In the genomic region with DNA sequence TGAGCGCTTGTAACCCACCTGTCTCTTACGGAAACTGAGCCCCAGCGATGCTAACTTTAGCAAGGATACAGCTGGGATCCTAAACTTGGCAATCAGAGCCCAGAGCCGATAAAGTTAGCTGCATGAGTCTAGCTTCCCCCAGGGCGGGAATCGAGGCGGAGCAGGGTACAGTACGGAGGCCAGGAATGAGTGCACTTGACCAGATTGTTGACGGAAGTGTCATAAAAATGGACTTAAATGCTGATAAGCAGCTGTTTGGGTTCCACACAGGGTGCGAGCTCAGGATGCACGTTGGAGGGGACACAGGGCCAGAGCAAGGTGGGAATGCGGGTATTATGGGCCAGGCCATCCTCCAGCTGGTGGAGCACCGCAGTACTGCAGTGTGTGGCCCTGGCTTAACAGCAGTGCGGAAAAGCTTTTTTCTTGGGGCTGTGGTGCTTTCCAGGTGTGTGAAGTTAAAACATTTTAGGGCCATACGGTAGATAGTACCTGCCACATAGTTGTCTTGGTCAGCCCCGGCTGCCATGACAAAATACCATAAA, we compare ENCODE assay signal across 8 cellular contexts. TPM values are rescaled to one million over a fixed set of nuclear protein-coding genes. Genes with fewer than 3 reads are reported as not detected.
DNase-seq lines count a peak whose midpoint lies in the region; ATAC-seq, FAIRE-seq and TF ChIP-seq lines count a peak whose summit lies in the region.
"Not testable (repeated sequence)": the region's sequence is repeated elsewhere in the genome, so short reads cannot be mapped to it uniquely, and the experiment has no call there.

No MANE protein-coding gene starts in this region.

- peaks cover 17% of the 10 kb centered on the region for H3K79me2 ChIP-seq in keratinocyte (ENCODE audit: control insufficient read depth, insufficient read depth, low read length)

- ATAC-seq in GM19328 (IDR thresholded peaks at IDR 0.05; ENCODE audit: unreplicated experiment) (peak; percentile 28), HG02973 (IDR thresholded peaks at IDR 0.05; ENCODE audit: unreplicated experiment) (peak; percentile 56)

- H3K4me1 Mint-ChIP-seq in chondrocyte (ENCODE audit: low read depth) = peaks cover 36% of the 10 kb centered on the region

- peak overlapping the region; percentile 91 for H3K4me2 ChIP-seq in keratinocyte (ENCODE audit: control insufficient read depth, extremely low read depth, insufficient read depth, low read depth, low read length)

- H3K4me1 ChIP-seq in BE2C; keratinocyte (ENCODE audit: control insufficient read depth, extremely low read depth, insufficient read depth, low read length): not testable (repeated sequence)
- peaks cover 0 to 15% (median 8%) of the 10 kb centered on the region in 4 donors for H3K4me1 ChIP-seq in sigmoid colon

- H3K9me3 ChIP-seq in BE2C; WERI-Rb-1 (ENCODE audit: severe bottlenecking); keratinocyte (ENCODE audit: control insufficient read depth, low read depth, low read length); sigmoid colon: not testable (repeated sequence)

- not testable (repeated sequence) for H4K20me1 ChIP-seq in keratinocyte (ENCODE audit: control insufficient read depth, extremely low read depth, insufficient read depth, low read length)

- TF ChIP-seq CTCF in BE2C (IDR thresholded peaks at IDR 0.05; ENCODE audit: low read depth, low read length) = peak; percentile 34
- TF ChIP-seq CTCF in WERI-Rb-1 (IDR thresholded peaks at IDR 0.05; ENCODE audit: low read depth, low read length) = peak; percentile 37
- peak; percentile 73 for TF ChIP-seq CTCF in chondrocyte (IDR thresholded peaks at IDR 0.05)
- peak in 2 of 3 experiments; percentile 48 for TF ChIP-seq CTCF in keratinocyte (optimal IDR thresholded peaks at IDR 0.05 in 1 of 3, IDR thresholded peaks at IDR 0.05 in 1 of 3, conservative IDR thresholded peaks at IDR 0.05 in 1 of 3; ENCODE audit: extremely low read depth in 1 of 3, insufficient read depth in 2 of 3, low read length in 3 of 3)
- TF ChIP-seq CTCF in sigmoid colon (IDR thresholded peaks at IDR 0.05) = peak in 2 of 4 experiments; percentile 21 to 35

- peak overlapping the region; percentile 84 for H3K9ac ChIP-seq in keratinocyte (ENCODE audit: control insufficient read depth, extremely low read depth, insufficient read depth, low read length)

- FAIRE-seq in keratinocyte (lab: Jason Lieb, UNC) = not testable (repeated sequence)

- H3K27ac ChIP-seq in WERI-Rb-1 (peak overlapping the region; percentile 93), keratinocyte (ENCODE audit: control insufficient read depth, insufficient read depth, low read length) (peak overlapping the region; percentile 76), sigmoid colon (peak overlapping the region; percentile 71 to 95 (median 85))

- peak overlapping the region; percentile 95 for H3K27ac Mint-ChIP-seq in chondrocyte (ENCODE audit: unreplicated experiment)

- peak overlapping the region; percentile 90 for H3K4me3 Mint-ChIP-seq in chondrocyte (ENCODE audit: unreplicated experiment)

- H3K27me3 ChIP-seq in BE2C; WERI-Rb-1 (ENCODE audit: insufficient read depth, low read depth, severe bottlenecking); keratinocyte (ENCODE audit: control insufficient read depth, extremely low read depth, insufficient read depth, low read length); sigmoid colon: not testable (repeated sequence)

- peak overlapping the region; percentile 61 for H3K4me3 ChIP-seq in BE2C (ENCODE audit: low read depth, low read length)
- peak overlapping the region; percentile 84 for H3K4me3 ChIP-seq in WERI-Rb-1 (ENCODE audit: low read depth, low read length)
- peak overlapping the region; percentile 54 to 85 (median 74) for H3K4me3 ChIP-seq in keratinocyte (ENCODE audit: control insufficient read depth in 2 of 3, extremely low read depth in 1 of 3, insufficient read depth in 2 of 3, low read depth in 1 of 3, low read length in 3 of 3)
- H3K4me3 ChIP-seq in sigmoid colon = peak overlapping the region; percentile 50 to 67 (median 56)

- H3K27me3 Mint-ChIP-seq in chondrocyte (ENCODE audit: low read depth) = not testable (repeated sequence)

- H2AFZ ChIP-seq in keratinocyte (ENCODE audit: control insufficient read depth, low read length) = peak overlapping the region; percentile 97

- not testable (repeated sequence) for TF ChIP-seq EP300 in sigmoid colon (IDR thresholded peaks at IDR 0.05)

- not testable (repeated sequence) for H3K36me3 ChIP-seq in BE2C; WERI-Rb-1; keratinocyte (ENCODE audit: control insufficient read depth in 2 of 2, extremely low read depth in 1 of 2, insufficient read depth in 2 of 2, low read length in 2 of 2); sigmoid colon

- 1 to 4% methylated on average over 16 of the region's 16 CpGs for WGBS in sigmoid colon, 2 donors

- not testable (repeated sequence) for H3K9me3 Mint-ChIP-seq in chondrocyte (ENCODE audit: low read depth)

- DNase-seq in BE2C (peak; percentile 48), NAMALWA (ENCODE audit: low spot score) (peak; percentile 62), WERI-Rb-1 (peak; percentile 45)
- DNase-seq in chondrocyte (ENCODE audit: low spot score); keratinocyte (ENCODE audit: low read depth, low spot score); sigmoid colon: not testable (repeated sequence)

- H3K9me1 ChIP-seq in keratinocyte (ENCODE audit: control insufficient read depth, extremely low read depth, insufficient read depth, low read length) = not testable (repeated sequence)

- H3K36me3 Mint-ChIP-seq in chondrocyte (ENCODE audit: low read depth) = not testable (repeated sequence)

- dilution Hi-C loops in keratinocyte (cut with MboI; ENCODE audit: extremely low pct_ligation_motif_present, low sequenced_read_pairs) = not testable (repeated sequence)

- intact Hi-C loops in sigmoid colon (cut with DNase I) = not testable (repeated sequence)

- not testable (repeated sequence) for TF ChIP-seq POLR2A in sigmoid colon (IDR thresholded peaks at IDR 0.05)

RNA-seq across cellular contexts. Expression of a gene that starts 0.7 kb away (rescaled TPM):
- 34.4 TPM for polyA plus RNA-seq in BE2C (2012; ENCODE audit: insufficient read depth, insufficient read length, low read depth)
- total RNA-seq in chondrocyte = 25.9 to 43.1 TPM (median 26.6 TPM) in 3 replicates
- 8.3 to 13.1 TPM (median 11.2 TPM) in 3 replicates for polyA plus RNA-seq in keratinocyte
- polyA plus RNA-seq in keratinocyte (2011; ENCODE audit: low read depth) = 8.3 TPM
- polyA plus RNA-seq in keratinocyte (2011; cell fraction: cytosol; rRNA removed) = 3.0 and 3.6 TPM in 2 replicates
- 32.8 and 36.4 TPM in 2 replicates for polyA plus RNA-seq in keratinocyte (2011; cell fraction: nucleus; rRNA removed)
- polyA plus RNA-seq in keratinocyte (2012; ENCODE audit: low replicate concordance) = 6.2 and 9.8 TPM in 2 replicates
- 9.1 to 19.2 TPM (median 11.4 TPM) in 3 replicates for polyA minus RNA-seq in keratinocyte
- 7.9 TPM for polyA minus RNA-seq in keratinocyte (2011; cell fraction: cytosol; rRNA and poly(A)+ RNA removed)
- polyA minus RNA-seq in keratinocyte (2011; cell fraction: nucleus; rRNA and poly(A)+ RNA removed) = 10.2 and 19.0 TPM in 2 replicates
- 10 to 100 TPM in 2 of 4 donors, 1 to 10 TPM in 2; 3.6 to 20.6 (median 11.6) TPM for total RNA-seq in sigmoid colon
- polyA plus RNA-seq in sigmoid colon = 10 to 100 TPM in 1 of 3 donors, 1 to 10 TPM in 2; 6.6 to 31.4 (median 6.9) TPM
